12 cellular contexts compared by ENCODE assay signal in genomic region chr1:81548918-81549587, GRCh38.
DNase-seq lines count a peak whose midpoint lies in the region; ATAC-seq lines count a peak whose summit lies in the region.
"Had no signal": no experiment of that assay in that cellular context is flagged by ENCODE, and none has a peak within 500 bp of the region (broad histone marks: within the 10 kb centered on the region; RNA-seq: fewer than 3 reads in every experiment).

No MANE protein-coding gene starts in this region.

- H3K4me3 Mint-ChIP-seq in activated T-cell treated with anti-CD3 and anti-CD28 coated beads, Interleukin-2, amount 50 U/mL, for 4 hours, result no peak overlapping the region
- H3K4me3 Mint-ChIP-seq: CD4-positive, alpha-beta T cell; naive thymus-derived CD4-positive, alpha-beta T cell had no signal

- DNase-seq in RPMI8226, result peak; percentile 23
- DNase-seq in midbrain (lab: John Stamatoyannopoulos, UW), result no peak
- DNase-seq in retina, result no peak
- no peak for DNase-seq in activated T-cell treated with anti-CD3 and anti-CD28 coated beads, Interleukin-2, amount 50 U/mL, for 4 hours
- DNase-seq in KBM-7, result no peak
- DNase-seq: activated naive CD4-positive, alpha-beta T cell treated with Interleukin-2 at 50 U/mL for 16 hours; CD4-positive, alpha-beta T cell; naive thymus-derived CD4-positive, alpha-beta T cell; transverse colon had no signal

- H3K4me1 Mint-ChIP-seq in activated T-cell treated with anti-CD3 and anti-CD28 coated beads, Interleukin-2, amount 50 U/mL, for 4 hours (ENCODE audit: low read depth), result no peaks in the 10 kb centered on the region

- ATAC-seq in GM18861 (IDR thresholded peaks at IDR 0.05; ENCODE audit: unreplicated experiment), result peak; percentile 42
- ATAC-seq in GM21619 (IDR thresholded peaks at IDR 0.05; ENCODE audit: unreplicated experiment), result peak; percentile 56
- ATAC-seq in HG03135 (IDR thresholded peaks at IDR 0.05; ENCODE audit: unreplicated experiment), result peak; percentile 58
- ATAC-seq in activated T-cell treated with anti-CD3 and anti-CD28 coated beads, Interleukin-2, amount 50 U/mL, for 4 hours, result no peak
- ATAC-seq: naive thymus-derived CD4-positive, alpha-beta T cell had no signal

- in situ Hi-C loops in KBM-7 (cut with MboI; ENCODE audit: low pct_unique_long_range_greater_than_20kb, low sequenced_read_pairs), result no loop called here

- H3K27me3 Mint-ChIP-seq in activated T-cell treated with anti-CD3 and anti-CD28 coated beads, Interleukin-2, amount 50 U/mL, for 4 hours (ENCODE audit: low read depth), result no peaks in the 10 kb centered on the region
- H3K27me3 Mint-ChIP-seq: CD4-positive, alpha-beta T cell had no signal

- H3K9me3 Mint-ChIP-seq in activated T-cell treated with anti-CD3 and anti-CD28 coated beads, Interleukin-2, amount 50 U/mL, for 4 hours, result no peaks in the 10 kb centered on the region
- H3K9me3 Mint-ChIP-seq: CD4-positive, alpha-beta T cell; naive thymus-derived CD4-positive, alpha-beta T cell had no signal

- H3K36me3 Mint-ChIP-seq in activated T-cell treated with anti-CD3 and anti-CD28 coated beads, Interleukin-2, amount 50 U/mL, for 4 hours (ENCODE audit: insufficient read depth), result no peaks in the 10 kb centered on the region
- H3K36me3 Mint-ChIP-seq: naive thymus-derived CD4-positive, alpha-beta T cell had no signal

Comparison
In these comparisons a context has a peak if more than half of its experiments do, and no peak if none do; other contexts are left out.
1. ATAC-seq: peak in GM18861 (single experiment), GM21619 (single experiment) and HG03135 (single experiment); none in activated T-cell treated with anti-CD3 and anti-CD28 coated beads, Interleukin-2, amount 50 U/mL, for 4 hours (0 of 2).